Comparison of ENCODE assay signal across 21 cellular contexts in the genomic region with DNA sequence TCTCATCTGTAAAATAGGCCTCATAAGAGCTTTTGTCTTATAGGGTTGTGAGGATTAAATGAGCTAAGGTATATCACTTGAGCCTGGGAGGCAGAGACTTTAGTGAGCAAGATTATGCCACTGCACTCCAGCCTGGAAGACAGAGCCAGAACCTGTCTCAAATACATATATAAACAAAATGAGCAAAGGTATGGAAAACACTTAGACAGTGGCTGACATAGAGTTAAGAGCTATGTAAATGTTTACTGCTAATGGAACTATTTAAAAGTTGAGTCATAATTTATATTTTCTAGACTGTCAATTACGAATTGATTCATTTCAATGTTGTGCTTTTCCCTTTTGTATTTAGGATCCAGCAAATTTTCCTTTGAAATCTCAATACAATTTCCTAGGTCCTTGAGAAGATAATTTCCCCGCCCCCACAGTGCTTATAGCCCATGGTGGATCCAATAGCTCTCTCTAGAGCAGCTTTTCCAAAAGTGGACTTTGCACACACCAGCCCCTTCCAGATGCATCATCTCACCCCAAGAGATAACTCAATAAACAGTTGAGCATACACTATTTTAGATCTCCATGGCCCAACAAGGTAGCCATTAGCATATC. TPM values are rescaled to one million over a fixed set of nuclear protein-coding genes. Genes with fewer than 3 reads are reported as not detected.
DNase-seq lines count a peak whose midpoint lies in the region; ATAC-seq, FAIRE-seq and TF ChIP-seq lines count a peak whose summit lies in the region.
"Had no signal": no experiment of that assay in that cellular context is flagged by ENCODE, and none has a peak within 500 bp of the region (broad histone marks: within the 10 kb centered on the region; RNA-seq: fewer than 3 reads in every experiment).

No MANE protein-coding gene starts in this region.

- H3K79me2 ChIP-seq in PC-3 (ENCODE audit: low read length) (no peaks in the 10 kb centered on the region), GM12878 (ENCODE audit: control insufficient read depth, insufficient read depth, low read length) (peaks cover 99% of the 10 kb centered on the region)

- H4K20me1 ChIP-seq in PC-3 (ENCODE audit: low read length): no peaks in the 10 kb centered on the region
- peaks cover 4% of the 10 kb centered on the region; the same call in 1 of the 2 replicates for H4K20me1 ChIP-seq in GM12878 (ENCODE audit: control insufficient read depth, insufficient read depth)

- H3K4me2 ChIP-seq in PC-3 (ENCODE audit: low read length) (no peak overlapping the region), GM12878 (ENCODE audit: control insufficient read depth, insufficient read depth) (peak overlapping the region; percentile 50)
- H3K4me2 ChIP-seq: PC-9 had no signal

- in situ Hi-C loops in GM12878 (cut with MboI): no loop called here

- RAD21 ChIA-PET in GM12878 (lab: Charles Lee; ENCODE audit: unreplicated experiment): interaction anchor here (1.3 to 6.4 kb wide), 14 partner anchors 9 to 102 kb away, joined by 3 to 68 read pairs (median 6); a partner anchor contains a TSS

- CTCF ChIA-PET in activated naive CD4-positive, alpha-beta T cell treated with anti-CD3 and anti-CD28 coated beads, Interleukin-2, amount 10 ng/mL, durations not matched to agents 7 days and 5 days (lab: Charles Lee): interaction anchor here (0.8 to 4.7 kb wide), 10 partner anchors 8 to 150 kb away, joined by 3 to 25 read pairs (median 4); a partner anchor contains a TSS
- CTCF ChIA-PET in PC-3 (lab: Charles Lee) (interaction anchor here (0.7 kb wide), 1 partner anchor 80 kb away, joined by 3 read pairs; no protein-coding TSS in a partner anchor), GM12878 (lab: Yijun Ruan, JAX) (interaction anchor here (0.9 to 18.6 kb wide), 11 partner anchors 9 to 149 kb away, joined by 3 to 396 read pairs (median 9); a partner anchor contains a TSS)

- H2AFZ ChIP-seq in PC-3 (ENCODE audit: low read length) (no peak overlapping the region), GM12878 (ENCODE audit: control insufficient read depth, low read depth, low read length) (no peak overlapping the region)
- H2AFZ ChIP-seq: PC-9 had no signal

- POLR2A ChIA-PET in PC-3 (lab: Charles Lee; ENCODE audit: unreplicated experiment) (no interaction called here), GM12878 (lab: Charles Lee) (interaction anchor here (0.6 to 4.3 kb wide), 12 partner anchors 9 to 1266 kb away, joined by 3 to 35 read pairs (median 4); a partner anchor contains a TSS)

- FAIRE-seq in GM12878 (lab: Jason Lieb, UNC): no peak

- ATAC-seq in PC-3 (0 out of 2 replicates have a peak, but pooled peaks have one; percentile 9), GM12878 (no peak), HG03025 (IDR thresholded peaks at IDR 0.05; ENCODE audit: low FRiP score, unreplicated experiment) (no peak)

- WGBS in GM12878 (ENCODE audit: insufficient coverage, insufficient replicate concordance, low lambda C conversion rate, missing lambda C conversion rate): 61% methylated on average over 2 of the region's 2 CpGs

- TF ChIP-seq CTCF in PC-3 (conservative IDR thresholded peaks at IDR 0.05; ENCODE audit: low read depth, low read length): no peak
- TF ChIP-seq CTCF in GM12878 (IDR thresholded peaks at IDR 0.05 in 2 of 3, conservative IDR thresholded peaks at IDR 0.05 in 1 of 3; ENCODE audit: control insufficient read depth in 2 of 3, extremely low read depth in 1 of 3, insufficient read depth in 1 of 3, low read depth in 3 of 3, low read length in 3 of 3): no peak
- TF ChIP-seq CTCF in dorsolateral prefrontal cortex (IDR thresholded peaks at IDR 0.05 in 54 of 56, conservative IDR thresholded peaks at IDR 0.05 in 2 of 56; ENCODE audit: low read depth in 1 of 56, partially characterized antibody in 56 of 56): no peak
- no peak for TF ChIP-seq CTCF in progenitor cell of endocrine pancreas (IDR thresholded peaks at IDR 0.05; ENCODE audit: unreplicated experiment)

- H3K27me3 ChIP-seq in PC-3 (ENCODE audit: low read length) (no peaks in the 10 kb centered on the region), GM12878 (replicated peaks in 1 of 2; ENCODE audit: control insufficient read depth in 2 of 2, insufficient read depth in 2 of 2, low read length in 1 of 2) (no peaks in the 10 kb centered on the region), dorsolateral prefrontal cortex (peaks cover 0 to 3% (median 0%) of the 10 kb centered on the region in 45 donors)
- H3K27me3 ChIP-seq: SJSA1 had no signal

- no peaks in the 10 kb centered on the region for H3K27me3 Mint-ChIP-seq in activated naive CD4-positive, alpha-beta T cell treated with anti-CD3 and anti-CD28 coated beads, Interleukin-2, amount 10 ng/mL, durations not matched to agents 7 days and 5 days
- peaks cover 9% of the 10 kb centered on the region for H3K27me3 Mint-ChIP-seq in progenitor cell of endocrine pancreas

- H3K4me1 ChIP-seq in PC-3 (ENCODE audit: insufficient read depth, low read length) (peaks cover 29% of the 10 kb centered on the region), GM12878 (ENCODE audit: control insufficient read depth, insufficient read depth, low read length) (peaks cover 93% of the 10 kb centered on the region)
- H3K4me1 ChIP-seq: Caco-2, left ventricle myocardium inferior had no signal

- BruUV-seq in PC-3 (replicated peaks; lab: Mats Ljungman, UMichigan): no TSS peak
- BruUV-seq in GM12878 (replicated peaks; lab: Mats Ljungman, UMichigan): TSS peak; percentile 9

- H3F3A ChIP-seq in PC-3 (ENCODE audit: low read length, unreplicated experiment): no peaks in the 10 kb centered on the region

- no peaks in the 10 kb centered on the region for H3K9me3 Mint-ChIP-seq in activated naive CD4-positive, alpha-beta T cell treated with anti-CD3 and anti-CD28 coated beads, Interleukin-2, amount 10 ng/mL, durations not matched to agents 7 days and 5 days
- H3K9me3 Mint-ChIP-seq in progenitor cell of endocrine pancreas (ENCODE audit: low read depth): no peaks in the 10 kb centered on the region

- no peaks in the 10 kb centered on the region for H3K9me2 ChIP-seq in PC-3 (replicated peaks; ENCODE audit: low read length)

- H3K36me3 Mint-ChIP-seq in activated naive CD4-positive, alpha-beta T cell treated with anti-CD3 and anti-CD28 coated beads, Interleukin-2, amount 10 ng/mL, durations not matched to agents 7 days and 5 days: peaks cover 67% of the 10 kb centered on the region
- H3K36me3 Mint-ChIP-seq in progenitor cell of endocrine pancreas (ENCODE audit: insufficient read depth): no peaks in the 10 kb centered on the region

- no peak overlapping the region for H3K27ac ChIP-seq in PC-3 (ENCODE audit: low read length)
- peak overlapping the region; percentile 57 for H3K27ac ChIP-seq in GM12878 (ENCODE audit: control insufficient read depth, insufficient read depth)
- H3K27ac ChIP-seq in dorsolateral prefrontal cortex: no peak overlapping the region
- H3K27ac ChIP-seq: esophagus squamous epithelium, left ventricle myocardium inferior, PC-9, SJSA1 had no signal

- TF ChIP-seq POLR2A in GM12878 (IDR thresholded peaks at IDR 0.05; ENCODE audit: low read depth, low read length): no peak

- H3K4me1 Mint-ChIP-seq in activated naive CD4-positive, alpha-beta T cell treated with anti-CD3 and anti-CD28 coated beads, Interleukin-2, amount 10 ng/mL, durations not matched to agents 7 days and 5 days: peaks cover 94% of the 10 kb centered on the region
- H3K4me1 Mint-ChIP-seq in progenitor cell of endocrine pancreas (ENCODE audit: low read depth): no peaks in the 10 kb centered on the region

- DNase-seq in activated naive CD4-positive, alpha-beta T cell treated with anti-CD3 and anti-CD28 coated beads, Interleukin-2, amount 10 ng/mL, durations not matched to agents 7 days and 5 days: no peak
- no peak for DNase-seq in activated naive CD4-positive, alpha-beta T cell treated with Interleukin-2 at 50 U/mL for 16 hours
- DNase-seq in PC-3: no peak
- DNase-seq in GM12878 (ENCODE audit: low read depth, low spot score): no peak
- DNase-seq in NCI-H510A treated with DMSO at 0.1 percent for 48 hours (lab: John Stamatoyannopoulos, UW): no peak
- DNase-seq in dorsolateral prefrontal cortex: no peak
- no peak for DNase-seq in progenitor cell of endocrine pancreas (ENCODE audit: low spot score, unreplicated experiment)
- DNase-seq: activated CD4-positive, CD25-positive, alpha-beta regulatory T cell treated with anti-CD3 and anti-CD28 coated beads, Interleukin-2, amount 50 U/mL, for 72 hours; Caco-2; effector CD4-positive, alpha-beta T cell; esophagus squamous epithelium; glutamatergic neuron; left ventricle myocardium inferior; NCI-H1105; NCI-H2171; NCI-H82; nucleus accumbens; PC-9; retina had no signal

- H3K27ac Mint-ChIP-seq in activated naive CD4-positive, alpha-beta T cell treated with anti-CD3 and anti-CD28 coated beads, Interleukin-2, amount 10 ng/mL, durations not matched to agents 7 days and 5 days: peak overlapping the region; percentile 83
- no peak overlapping the region for H3K27ac Mint-ChIP-seq in progenitor cell of endocrine pancreas

- SMC1A ChIA-PET in GM12878 (lab: Charles Lee; ENCODE audit: uncharacterized antibody, unreplicated experiment): interaction anchor here (1.0 to 18.5 kb wide), 9 partner anchors 8 to 148 kb away, joined by 3 to 391 read pairs (median 8); a partner anchor contains a TSS

- no peak for TF ChIP-seq EP300 in GM12878 (IDR thresholded peaks at IDR 0.05; ENCODE audit: borderline replicate concordance in 1 of 2, control insufficient read depth in 1 of 2, low read depth in 2 of 2, low read length in 2 of 2)

- no peak overlapping the region for H3K4me3 ChIP-seq in PC-3 (ENCODE audit: low read length)
- H3K4me3 ChIP-seq in GM12878: no peak overlapping the region
- no peak overlapping the region for H3K4me3 ChIP-seq in dorsolateral prefrontal cortex
- H3K4me3 ChIP-seq: esophagus squamous epithelium, left ventricle myocardium inferior, PC-9, SJSA1 had no signal

- no peaks in the 10 kb centered on the region for H3K9me3 ChIP-seq in PC-3 (ENCODE audit: low read length)
- H3K9me3 ChIP-seq in GM12878 (replicated peaks; ENCODE audit: control insufficient read depth, insufficient read depth, low read length): no peaks in the 10 kb centered on the region
- H3K9me3 ChIP-seq: Caco-2, esophagus squamous epithelium, left ventricle myocardium inferior, SJSA1 had no signal

- H3K4me3 Mint-ChIP-seq in activated naive CD4-positive, alpha-beta T cell treated with anti-CD3 and anti-CD28 coated beads, Interleukin-2, amount 10 ng/mL, durations not matched to agents 7 days and 5 days: peak overlapping the region; percentile 42
- no peak overlapping the region for H3K4me3 Mint-ChIP-seq in progenitor cell of endocrine pancreas (ENCODE audit: low read depth)

- intact Hi-C loops in PC-3 (cut with micrococcal nuclease): no loop called here
- intact Hi-C loops in GM12878 (cut with micrococcal nuclease; ENCODE audit: unreplicated experiment): loop anchor here (5.0 kb wide), 1 partner anchor 150 kb away; no protein-coding TSS in a partner anchor
- intact Hi-C loops in dorsolateral prefrontal cortex (cut with DNase I): no loop called here

- H3K9ac ChIP-seq in PC-3 (ENCODE audit: low read length) (no peak overlapping the region), GM12878 (ENCODE audit: control insufficient read depth, insufficient read depth, low read length) (0 out of 2 replicates have a peak overlapping the region, but pooled peaks have one; percentile 28)

- H3K36me3 ChIP-seq in PC-3 (ENCODE audit: low read depth, low read length): no peaks in the 10 kb centered on the region
- peaks cover 36% of the 10 kb centered on the region in 2 experiments for H3K36me3 ChIP-seq in GM12878 (ENCODE audit: control insufficient read depth in 2 of 2, insufficient read depth in 2 of 2, low read length in 1 of 2)
- H3K36me3 ChIP-seq: esophagus squamous epithelium, left ventricle myocardium inferior had no signal

- no peak for TF ChIP-seq RAD21 in GM12878 (IDR thresholded peaks at IDR 0.05; ENCODE audit: insufficient read depth, low read depth, low read length)

RNA-seq across cellular contexts. Expression of a gene that starts 21.8 kb away (rescaled TPM):
- 2.8 and 3.7 TPM in 2 replicates for total RNA-seq in PC-3 (2014; rRNA removed)
- total RNA-seq in GM12878 (2013; cell fraction: nucleolus; rRNA removed): 101 and 106 TPM in 2 replicates
- 25.8 and 33.5 TPM in 2 replicates for total RNA-seq in GM12878 (2014; rRNA removed)
- total RNA-seq in GM12878 (2014; rRNA removed; fragmentation: Illumina TruSeq; extraction: Trizol): 18.4 and 19.0 TPM in 2 replicates
- total RNA-seq in GM12878 (2021): 148 and 151 TPM in 2 replicates
- 44.1 TPM for polyA plus RNA-seq in GM12878 (2011; ENCODE audit: low read depth)
- polyA plus RNA-seq in GM12878 (2011; rRNA removed): 15.0 and 25.8 TPM in 2 replicates
- polyA plus RNA-seq in GM12878 (2011; cell fraction: cytosol; rRNA removed): 45.6 and 51.9 TPM in 2 replicates
- polyA plus RNA-seq in GM12878 (2011; cell fraction: nucleus; rRNA removed): 72.8 and 112 TPM in 2 replicates
- 91.6 and 104 TPM in 2 replicates for polyA plus RNA-seq in GM12878 (2012)
- 48.8 and 61.7 TPM in 2 replicates for polyA plus RNA-seq in GM12878 (2014; fragmentation: Illumina TruSeq; extraction: Trizol)
- polyA plus RNA-seq in GM12878 (2014; fragmentation: Nextera tagmentation; extraction: Ambion mirVana): 10 to 100 TPM; 21.6 to 26.3 TPM
- polyA plus RNA-seq in GM12878 (2014; rRNA removed): 64.7 and 79.6 TPM in 2 replicates
- polyA plus RNA-seq in GM12878 (2016; fragmentation: Nextera tagmentation; extraction: Ambion mirVana): 10 to 100 TPM; 29.3 to 34.0 TPM
- polyA minus RNA-seq in GM12878 (2011; rRNA and poly(A)+ RNA removed): 20.0 and 31.7 TPM in 2 replicates
- 30.6 and 47.6 TPM in 2 replicates for polyA minus RNA-seq in GM12878 (2011; cell fraction: cytosol; rRNA and poly(A)+ RNA removed)
- 30.8 and 46.2 TPM in 2 replicates for polyA minus RNA-seq in GM12878 (2011; cell fraction: nucleus; rRNA and poly(A)+ RNA removed)
- total RNA-seq in dorsolateral prefrontal cortex: 1 to 10 TPM in 55 of 120 experiments, under 1 TPM in 65; 0.29 to 3.9 (median 0.96) TPM
- total RNA-seq in progenitor cell of endocrine pancreas: 0.07 TPM in 1 of 2 replicates, not detected in the other
- total RNA-seq: PC-9 had no signal
